Comparison of ENCODE assay signal across 26 cellular contexts in the genomic region with DNA sequence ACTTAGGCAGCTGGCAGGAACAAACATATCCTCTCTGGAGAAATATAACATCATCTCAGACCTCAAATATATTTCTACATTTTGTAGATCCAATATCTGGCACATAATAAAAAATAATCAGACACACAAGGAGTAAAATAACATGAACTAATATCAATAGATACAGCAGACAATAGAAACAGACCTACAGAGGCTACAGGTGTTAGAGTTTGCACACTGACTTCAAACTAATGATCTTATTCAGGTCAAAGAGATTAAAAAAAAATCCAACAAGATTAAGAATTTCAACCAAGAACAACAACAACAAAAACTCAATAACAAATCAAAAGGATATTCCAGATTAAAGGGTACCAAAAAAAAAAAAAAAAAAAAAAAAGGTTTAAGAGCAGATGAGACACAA. TPM values are rescaled to one million over a fixed set of nuclear protein-coding genes. Genes with fewer than 3 reads are reported as not detected.
DNase-seq lines count a peak whose midpoint lies in the region; FAIRE-seq and TF ChIP-seq lines count a peak whose summit lies in the region.
"Had no signal": no experiment of that assay in that cellular context is flagged by ENCODE, and none has a peak within 500 bp of the region (broad histone marks: within the 10 kb centered on the region; RNA-seq: fewer than 3 reads in every experiment).

No MANE protein-coding gene starts in this region.

- peak; percentile 24 for FAIRE-seq in islet of Langerhans (lab: Jason Lieb, UNC)
- FAIRE-seq: A204.1, GM12878, GM12892, GM18507 had no signal

- H3K4me1 Mint-ChIP-seq in endodermal cell: peaks cover 10% of the 10 kb centered on the region
- H3K4me1 Mint-ChIP-seq: CD14-positive monocyte; CD4-positive, alpha-beta memory T cell; CD4-positive, CD25-positive, alpha-beta regulatory T cell; CD8-positive, alpha-beta memory T cell had no signal

- TF ChIP-seq CTCF in endodermal cell (conservative IDR thresholded peaks at IDR 0.05): no peak

- peaks cover 29% of the 10 kb centered on the region for H3K9me3 Mint-ChIP-seq in endodermal cell

- no peak overlapping the region for H3K27ac ChIP-seq in endodermal cell (ENCODE audit: low read depth, low read length)
- H3K27ac ChIP-seq: BLaER1 had no signal

- H3K36me3 ChIP-seq in endodermal cell (ENCODE audit: control insufficient read depth, insufficient read depth, low read length): no peaks in the 10 kb centered on the region
- H3K36me3 ChIP-seq: BE2C, BLaER1 had no signal

- H3K27ac Mint-ChIP-seq in endodermal cell: no peak overlapping the region
- H3K27ac Mint-ChIP-seq: CD14-positive monocyte; CD4-positive, alpha-beta memory T cell; CD4-positive, CD25-positive, alpha-beta regulatory T cell; CD8-positive, alpha-beta memory T cell had no signal

- H3K4me3 ChIP-seq in endodermal cell (ENCODE audit: low read length): peak overlapping the region; percentile 38
- H3K4me3 ChIP-seq: BLaER1, GM12878 had no signal

- peaks cover 34% of the 10 kb centered on the region for H3K9me3 ChIP-seq in endodermal cell (ENCODE audit: control insufficient read depth, low read length)
- H3K9me3 ChIP-seq: BE2C had no signal

- no peaks in the 10 kb centered on the region for H3K27me3 Mint-ChIP-seq in endodermal cell (ENCODE audit: insufficient read depth)

- no peak overlapping the region for H3K4me3 Mint-ChIP-seq in endodermal cell
- H3K4me3 Mint-ChIP-seq: CD14-positive monocyte; CD4-positive, alpha-beta memory T cell; CD4-positive, CD25-positive, alpha-beta regulatory T cell; CD8-positive, alpha-beta memory T cell had no signal

- DNase-seq in endodermal cell: no peak
- DNase-seq in activated naive CD4-positive, alpha-beta T cell (lab: John Stamatoyannopoulos, UW): no peak
- DNase-seq in cerebellar nuclear complex (lab: John Stamatoyannopoulos, UW): no peak
- DNase-seq in kidney glomerular epithelial cell (lab: John Stamatoyannopoulos, UW): no peak
- DNase-seq: 8988T; ACHN; BE2C; C1 segment of cervical spinal cord; CD4-positive, alpha-beta memory T cell; CD4-positive, CD25-positive, alpha-beta regulatory T cell; CD8-positive, alpha-beta memory T cell; COR-L47; DMS 273 treated with DMSO at 0.1 percent for 48 hours; DMS153; DMS53; DMS79; DND-41; EL; GDM1 had no signal

- no peak overlapping the region for H3K9ac ChIP-seq in endodermal cell (ENCODE audit: extremely low read depth, low read length, poor library complexity, severe bottlenecking)
- H3K9ac ChIP-seq: BLaER1 had no signal

- no peaks in the 10 kb centered on the region for H3K27me3 ChIP-seq in endodermal cell (ENCODE audit: control insufficient read depth, insufficient read depth, low read length, poor library complexity, severe bottlenecking)
- H3K27me3 ChIP-seq: BE2C, BLaER1 had no signal

- H3K4me1 ChIP-seq in endodermal cell (ENCODE audit: control insufficient read depth, insufficient read depth, low read length): no peaks in the 10 kb centered on the region
- H3K4me1 ChIP-seq: BE2C, BLaER1 had no signal

- no peaks in the 10 kb centered on the region for H3K36me3 Mint-ChIP-seq in endodermal cell (ENCODE audit: low read depth)
- H3K36me3 Mint-ChIP-seq: CD14-positive monocyte; CD4-positive, alpha-beta memory T cell; CD4-positive, CD25-positive, alpha-beta regulatory T cell had no signal

RNA-seq across cellular contexts. Expression of gene CDYL, which starts 13.9 kb away (rescaled TPM):
- 10 to 100 TPM; 55.1 to 58.2 TPM for total RNA-seq in endodermal cell
- 36.5 TPM for polyA plus RNA-seq in endodermal cell (2013, experiment 1 of 2)
- 33.5 TPM for polyA plus RNA-seq in endodermal cell (2013, experiment 2 of 2)
